ENCODE assay signal across 8 cellular contexts in the genomic region with DNA sequence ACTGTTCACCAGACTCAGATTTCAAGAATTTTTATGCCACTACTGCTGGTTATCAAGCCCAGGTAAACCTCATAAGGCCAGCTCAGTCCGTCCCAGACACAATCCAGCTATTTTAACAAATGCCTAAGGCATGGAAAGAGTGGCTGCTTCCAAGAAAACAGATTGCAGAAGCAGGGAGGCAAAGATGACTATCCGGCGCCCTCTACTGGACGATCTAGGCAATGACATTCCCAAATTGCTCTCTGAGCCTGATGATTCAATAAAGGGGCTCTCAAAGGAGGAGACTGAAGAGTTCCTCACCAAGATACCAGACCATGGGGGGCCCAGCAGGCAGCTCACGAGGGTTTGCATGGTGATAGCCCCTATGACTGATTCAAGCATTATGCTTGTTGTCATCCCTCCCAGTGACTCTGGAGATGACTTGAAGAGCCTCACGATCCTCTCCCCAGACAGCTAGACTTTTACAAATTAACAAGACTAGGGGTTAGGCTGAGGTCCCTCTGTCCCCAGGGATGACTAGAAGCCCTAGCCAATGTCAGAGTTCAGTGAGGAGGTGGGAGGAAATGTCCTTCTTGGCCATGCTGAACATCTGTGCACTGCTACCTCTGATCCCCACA. TPM values are rescaled to one million over a fixed set of nuclear protein-coding genes. Genes with fewer than 3 reads are reported as not detected.
DNase-seq lines count a peak whose midpoint lies in the region; ATAC-seq lines count a peak whose summit lies in the region.

No MANE protein-coding gene starts in this region.

- ATAC-seq in Right ventricle myocardium inferior (peak; percentile 59), GM19395 (IDR thresholded peaks at IDR 0.05; ENCODE audit: unreplicated experiment) (no peak)

- in situ Hi-C loops in SK-MEL-5 (cut with HindIII; ENCODE audit: low pct_unique_long_range_greater_than_20kb, low sequenced_read_pairs), result no loop called here

- DNase-seq in Right ventricle myocardium inferior (ENCODE audit: missing footprints) (no peak), cardiac septum (ENCODE audit: low spot score) (no peak), HT1080 (ENCODE audit: low read depth) (peak; percentile 59), SK-MEL-5 (ENCODE audit: low read depth, low spot score) (peak; percentile 71), kidney glomerular epithelial cell (lab: John Stamatoyannopoulos, UW) (peak; percentile 3)
- peak; percentile 19 for DNase-seq in central memory CD4-positive, alpha-beta T cell
- peak in 2 of 3 experiments; percentile 11 to 26 for DNase-seq in stimulated activated CD4-positive, alpha-beta T cell treated with anti-CD3 and anti-CD28 coated beads, TNF-alpha, amount 100 ng/mL, for 24 hours (ENCODE audit: low read depth in 3 of 3)

- intact Hi-C loops in Right ventricle myocardium inferior (cut with DNase I), result loop anchor here (2.0 kb wide), 1 partner anchor 30 kb away; no protein-coding TSS in a partner anchor
- intact Hi-C loops in cardiac septum (cut with DNase I), result no loop called here

RNA-seq across cellular contexts. Expression of a gene that starts 25.0 kb away (rescaled TPM):
- total RNA-seq in Right ventricle myocardium inferior (2.2 TPM), cardiac septum (4.5 TPM)
- 30.6 and 39.6 TPM in 2 replicates for total RNA-seq in HT1080 (2014; rRNA removed; shearing (Covaris generic))
- polyA plus RNA-seq in HT1080 (2015; cell fraction: cytosol; rRNA removed), result 31.3 and 33.6 TPM in 2 replicates
- polyA plus RNA-seq in HT1080 (2015; cell fraction: nucleus; rRNA removed), result 27.0 and 29.3 TPM in 2 replicates
- 7.5 and 9.2 TPM in 2 replicates for total RNA-seq in SK-MEL-5 (2014; rRNA removed; shearing (Covaris generic))
- 7.7 and 12.2 TPM in 2 replicates for polyA plus RNA-seq in SK-MEL-5 (2015; cell fraction: cytosol; rRNA removed)
- 2.4 and 4.6 TPM in 2 replicates for polyA plus RNA-seq in SK-MEL-5 (2015; cell fraction: nucleus; rRNA removed)

RNA-seq across cellular contexts. Expression of a gene that starts 45.8 kb away (rescaled TPM):
- not detected for total RNA-seq in Right ventricle myocardium inferior
- 1.1 TPM for total RNA-seq in cardiac septum
- total RNA-seq in HT1080 (2014; rRNA removed; shearing (Covaris generic)), result not detected in 2 replicates
- not detected in 2 replicates for polyA plus RNA-seq in HT1080 (2015; cell fraction: cytosol; rRNA removed)
- polyA plus RNA-seq in HT1080 (2015; cell fraction: nucleus; rRNA removed), result not detected in 2 replicates
- not detected in 2 replicates for total RNA-seq in SK-MEL-5 (2014; rRNA removed; shearing (Covaris generic))
- not detected in 2 replicates for polyA plus RNA-seq in SK-MEL-5 (2015; cell fraction: cytosol; rRNA removed)
- not detected in 2 replicates for polyA plus RNA-seq in SK-MEL-5 (2015; cell fraction: nucleus; rRNA removed)

Comparison
In these comparisons a context has a peak if more than half of its experiments do, and no peak if none do; other contexts are left out.
1. DNase-seq: peak in HT1080 (single experiment), SK-MEL-5 (single experiment), central memory CD4-positive, alpha-beta T cell (single experiment), kidney glomerular epithelial cell (single experiment) and stimulated activated CD4-positive, alpha-beta T cell treated with anti-CD3 and anti-CD28 coated beads, TNF-alpha, amount 100 ng/mL, for 24 hours (2 of 3); none in Right ventricle myocardium inferior (single experiment) and cardiac septum (single experiment).